ENCODE assay signal across 14 cellular contexts in genomic region chr5:33491941-33492340, GRCh38.
"Had no signal": no experiment of that assay in that cellular context is flagged by ENCODE, and none has a peak within 500 bp of the region (broad histone marks: within the 10 kb centered on the region; RNA-seq: fewer than 3 reads in every experiment).

No MANE protein-coding gene starts in this region.

- H3K27me3 Mint-ChIP-seq: activated CD4-positive, alpha-beta memory T cell treated with anti-CD3 and anti-CD28 coated beads, Interleukin-2, amount 10 ng/mL, durations not matched to agents 7 days and 5 days had no signal

- H3K9me3 ChIP-seq: ascending aorta, psoas muscle, stomach, thoracic aorta had no signal

- H3K4me3 ChIP-seq: ascending aorta, left ventricle myocardium inferior, psoas muscle, skin epidermis, stomach, thoracic aorta had no signal

- H3K27ac Mint-ChIP-seq: activated CD4-positive, alpha-beta memory T cell treated with anti-CD3 and anti-CD28 coated beads, Interleukin-2, amount 10 ng/mL, durations not matched to agents 7 days and 5 days; activated T-cell treated with anti-CD3 and anti-CD28 coated beads, Interleukin-2, amount 50 U/mL, for 72 hours; immature natural killer cell; nephron progenitor cell had no signal

- H3K27ac ChIP-seq: ascending aorta, left ventricle myocardium inferior, psoas muscle, skin epidermis, stomach, thoracic aorta had no signal

- H3K4me3 Mint-ChIP-seq: activated CD4-positive, alpha-beta memory T cell treated with anti-CD3 and anti-CD28 coated beads, Interleukin-2, amount 10 ng/mL, durations not matched to agents 7 days and 5 days; activated T-cell treated with anti-CD3 and anti-CD28 coated beads, Interleukin-2, amount 50 U/mL, for 72 hours; immature natural killer cell; nephron progenitor cell had no signal

- H3K9me3 Mint-ChIP-seq: activated CD4-positive, alpha-beta memory T cell treated with anti-CD3 and anti-CD28 coated beads, Interleukin-2, amount 10 ng/mL, durations not matched to agents 7 days and 5 days; activated T-cell treated with anti-CD3 and anti-CD28 coated beads, Interleukin-2, amount 50 U/mL, for 72 hours; immature natural killer cell had no signal

- H3K27me3 ChIP-seq: ascending aorta, stomach had no signal

- H3K4me1 ChIP-seq: ascending aorta, psoas muscle, stomach had no signal

- H3K4me1 Mint-ChIP-seq: activated CD4-positive, alpha-beta memory T cell treated with anti-CD3 and anti-CD28 coated beads, Interleukin-2, amount 10 ng/mL, durations not matched to agents 7 days and 5 days; immature natural killer cell; nephron progenitor cell had no signal

- DNase-seq: activated CD4-positive, alpha-beta memory T cell treated with anti-CD3 and anti-CD28 coated beads, Interleukin-2, amount 10 ng/mL, durations not matched to agents 7 days and 5 days; activated CD8-positive, alpha-beta memory T cell treated with anti-CD3 and anti-CD28 coated beads, Interleukin-2, amount 50 U/mL, for 4 hours; activated T-cell treated with anti-CD3 and anti-CD28 coated beads, Interleukin-2, amount 50 U/mL, for 72 hours; glutamatergic neuron; immature natural killer cell; left ventricle myocardium inferior; mesendoderm; nephron progenitor cell; psoas muscle; stomach; T-helper 9 cell had no signal

- H3K36me3 Mint-ChIP-seq: immature natural killer cell had no signal

- H3K36me3 ChIP-seq: ascending aorta, left ventricle myocardium inferior, stomach, thoracic aorta had no signal
